In the genomic region with DNA sequence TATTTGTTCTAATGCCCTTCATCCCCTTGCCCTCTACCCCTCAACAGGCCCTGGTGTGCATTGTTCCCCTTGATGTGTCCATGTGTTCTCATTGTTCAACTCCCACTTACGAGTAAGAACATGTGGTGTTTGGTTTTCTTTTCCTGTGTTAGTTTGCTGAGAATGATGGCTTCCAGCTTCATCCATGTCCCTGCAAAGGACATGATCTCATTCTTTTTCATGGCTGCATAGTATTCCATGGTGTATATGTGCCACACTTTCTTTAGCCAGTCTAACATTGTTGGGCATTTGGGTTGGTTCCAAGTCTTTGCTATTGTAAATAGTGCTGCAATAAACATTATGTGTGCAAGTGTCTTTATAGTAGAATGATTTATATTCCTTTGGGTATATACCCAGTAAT, we compare ENCODE assay signal across 13 cellular contexts. TPM values are rescaled to one million over a fixed set of nuclear protein-coding genes. Genes with fewer than 3 reads are reported as not detected.
"Had no signal": no experiment of that assay in that cellular context is flagged by ENCODE, and none has a peak within 500 bp of the region (broad histone marks: within the 10 kb centered on the region; RNA-seq: fewer than 3 reads in every experiment).

No MANE protein-coding gene starts in this region.

RNA-seq across cellular contexts. Expression of a gene that starts 7.3 kb away (rescaled TPM):
- total RNA-seq: activated B cell treated with CpG ODN at 0.5 μM for 24 hours; activated CD4-positive, alpha-beta memory T cell treated with anti-CD3 and anti-CD28 coated beads for 36 hours; activated CD4-positive, alpha-beta memory T cell treated with anti-CD3 and anti-CD28 coated beads, Interleukin-2, amount 10 ng/mL, durations not matched to agents 7 days and 5 days; activated CD4-positive, alpha-beta T cell treated with anti-CD3 and anti-CD28 coated beads for 36 hours; activated CD4-positive, alpha-beta T cell treated with anti-CD3 and anti-CD28 coated beads, Interleukin-2, amount 10 ng/mL, durations not matched to agents 24 days and 14 days; activated CD4-positive, alpha-beta T cell treated with anti-CD3 and anti-CD28 coated beads, Interleukin-2, amount 10 ng/mL, durations not matched to agents 7 days and 5 days; activated CD8-positive, alpha-beta memory T cell treated with anti-CD3 and anti-CD28 coated beads for 36 hours; activated CD8-positive, alpha-beta memory T cell treated with anti-CD3 and anti-CD28 coated beads, Interleukin-2, amount 10 ng/mL, durations not matched to agents 7 days and 5 days; activated CD8-positive, alpha-beta T cell treated with anti-CD3 and anti-CD28 coated beads for 36 hours; activated CD8-positive, alpha-beta T cell treated with anti-CD3 and anti-CD28 coated beads, Interleukin-2, amount 10 ng/mL, durations not matched to agents 7 days and 5 days; T-helper 1 cell treated with Interleukin-12 subunit alpha and Interleukin-12 subunit beta and Interleukin-4 antibody, amounts not matched to agents 30 ng/mL and 1 ng/mL, for 36 hours; T-helper 17 cell; T-helper 2 cell treated with Interferon-gamma antibody and Interleukin-4, amounts not matched to agents 100 ng/mL and 5 ng/mL, for 36 hours had no signal
